In the genomic region with DNA sequence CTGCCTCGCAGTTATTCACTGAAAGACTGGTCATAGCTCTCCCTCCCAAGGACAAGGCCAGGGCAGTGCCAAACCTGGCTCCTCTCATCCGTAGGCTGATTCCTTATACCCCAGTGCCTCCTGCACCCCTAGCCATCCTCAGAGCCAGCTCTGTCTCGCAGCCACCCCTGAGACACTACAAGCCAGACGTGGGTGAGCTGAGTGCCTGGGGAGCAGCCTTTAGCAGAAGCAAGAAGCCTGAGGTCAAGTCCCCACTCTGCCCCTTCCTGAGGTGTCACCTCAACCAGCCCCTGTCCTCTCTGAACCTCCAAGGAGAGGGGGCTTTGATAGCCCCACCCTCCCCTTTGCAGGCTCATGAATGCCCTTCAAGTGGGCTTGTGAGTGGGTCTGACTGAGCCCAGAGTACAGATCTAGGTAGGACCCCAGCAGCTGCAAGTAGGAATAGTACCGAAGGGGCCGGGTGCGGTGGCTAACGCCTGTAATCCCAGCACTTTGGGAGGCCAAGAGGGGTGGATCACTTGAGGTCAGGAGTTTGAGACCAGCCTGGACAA, we compare ENCODE assay signal across 8 cellular contexts. TPM values are rescaled to one million over a fixed set of nuclear protein-coding genes. Genes with fewer than 3 reads are reported as not detected.
A peak's percentile ranks its signal among the peaks of the same experiment; 100 is the strongest.
DNase-seq lines count a peak whose midpoint lies in the region; ATAC-seq and TF ChIP-seq lines count a peak whose summit lies in the region.

No MANE protein-coding gene starts in this region.

- H3K27me3 ChIP-seq in brain microvascular endothelial cell (replicated peaks) (no peaks in the 10 kb centered on the region), mucosa of rectum (ENCODE audit: control insufficient read depth in 2 of 2, insufficient read depth in 2 of 2, low read length in 2 of 2) (no peaks in the 10 kb centered on the region), vagina (no peaks in the 10 kb centered on the region)

- no peaks in the 10 kb centered on the region for H3K9me3 Mint-ChIP-seq in stimulated activated naive CD8-positive, alpha-beta T cell treated with anti-CD3 and anti-CD28 coated beads, Interleukin-15, Interleukin-2, amounts not matched to agents 100 ng/mL and 50 ng/mL, for 24 hours

- no peaks in the 10 kb centered on the region for H3K27me3 Mint-ChIP-seq in stimulated activated naive CD8-positive, alpha-beta T cell treated with anti-CD3 and anti-CD28 coated beads, Interleukin-15, Interleukin-2, amounts not matched to agents 100 ng/mL and 50 ng/mL, for 24 hours

- H3K9ac ChIP-seq in mucosa of rectum (ENCODE audit: low read depth in 1 of 2, low read length in 2 of 2): no peak overlapping the region

- TF ChIP-seq CTCF in brain microvascular endothelial cell (IDR thresholded peaks at IDR 0.05; ENCODE audit: low read depth, low read length, missing control alignments) (no peak), vagina (IDR thresholded peaks at IDR 0.05) (no peak)

- in situ Hi-C loops in brain microvascular endothelial cell (cut with HindIII; ENCODE audit: low pct_ligation_motif_present, low sequenced_read_pairs): no loop called here

- peaks cover 14% of the 10 kb centered on the region for H3K36me3 Mint-ChIP-seq in stimulated activated naive CD8-positive, alpha-beta T cell treated with anti-CD3 and anti-CD28 coated beads, Interleukin-15, Interleukin-2, amounts not matched to agents 100 ng/mL and 50 ng/mL, for 24 hours (ENCODE audit: low read depth)

- peaks cover 12 to 22% of the 10 kb centered on the region in 2 donors for H3K4me1 ChIP-seq in mucosa of rectum (ENCODE audit: control insufficient read depth in 2 of 2, insufficient read depth in 2 of 2, low read length in 2 of 2)
- H3K4me1 ChIP-seq in vagina: peaks cover 61% of the 10 kb centered on the region

- TF ChIP-seq POLR2A in vagina (IDR thresholded peaks at IDR 0.05): no peak

- H3K4me1 Mint-ChIP-seq in stimulated activated naive CD8-positive, alpha-beta T cell treated with anti-CD3 and anti-CD28 coated beads, Interleukin-15, Interleukin-2, amounts not matched to agents 100 ng/mL and 50 ng/mL, for 24 hours (ENCODE audit: low read depth): peaks cover 33% of the 10 kb centered on the region

- no peak for DNase-seq in stimulated activated naive CD8-positive, alpha-beta T cell treated with anti-CD3 and anti-CD28 coated beads, Interleukin-15, Interleukin-2, amounts not matched to agents 100 U/mL and 50 U/mL, for 24 hours
- no peak for DNase-seq in brain microvascular endothelial cell
- DNase-seq in vagina (ENCODE audit: extremely low spot score in 2 of 2): no peak
- DNase-seq in left colon: no peak
- DNase-seq in activated gamma-delta T cell (lab: John Stamatoyannopoulos, UW): no peak

- peak overlapping the region; percentile 94 for H3K27ac Mint-ChIP-seq in stimulated activated naive CD8-positive, alpha-beta T cell treated with anti-CD3 and anti-CD28 coated beads, Interleukin-15, Interleukin-2, amounts not matched to agents 100 ng/mL and 50 ng/mL, for 24 hours

- H3K4me3 ChIP-seq in brain microvascular endothelial cell (ENCODE audit: low read depth, low read length) (peak overlapping the region; percentile 82), mucosa of rectum (ENCODE audit: low read length in 2 of 2) (peak overlapping the region; percentile 74 to 87), vagina (peak overlapping the region; percentile 77 to 86)

- no peak overlapping the region for H3K27ac ChIP-seq in brain microvascular endothelial cell
- H3K27ac ChIP-seq in mucosa of rectum (ENCODE audit: low read depth in 2 of 2, low read length in 2 of 2): peak overlapping the region; percentile 80 to 81
- peak overlapping the region; percentile 88 for H3K27ac ChIP-seq in vagina

- ATAC-seq in stimulated activated naive CD8-positive, alpha-beta T cell treated with anti-CD3 and anti-CD28 coated beads, Interleukin-15, Interleukin-2, amounts not matched to agents 100 U/mL and 50 U/mL, for 24 hours: no peak
- ATAC-seq in left colon (no peak), GM21528 (IDR thresholded peaks at IDR 0.05; ENCODE audit: low FRiP score, unreplicated experiment) (no peak)

- H3K9me3 ChIP-seq in mucosa of rectum (ENCODE audit: control insufficient read depth in 2 of 2, low read length in 2 of 2): no peaks in the 10 kb centered on the region
- H3K9me3 ChIP-seq in vagina: no peaks in the 10 kb centered on the region

- peak overlapping the region; percentile 97 for H3K4me3 Mint-ChIP-seq in stimulated activated naive CD8-positive, alpha-beta T cell treated with anti-CD3 and anti-CD28 coated beads, Interleukin-15, Interleukin-2, amounts not matched to agents 100 ng/mL and 50 ng/mL, for 24 hours

- intact Hi-C loops in vagina (cut with DNase I): loop anchor here (10.0 kb wide), 1 partner anchor 169 kb away; no protein-coding TSS in a partner anchor
- intact Hi-C loops in left colon (cut with DNase I, micrococcal nuclease): no loop called here

- H3K36me3 ChIP-seq in brain microvascular endothelial cell (replicated peaks): no peaks in the 10 kb centered on the region
- H3K36me3 ChIP-seq in mucosa of rectum (ENCODE audit: control insufficient read depth in 2 of 2, insufficient read depth in 2 of 2, low read length in 2 of 2): no peaks in the 10 kb centered on the region
- no peaks in the 10 kb centered on the region for H3K36me3 ChIP-seq in vagina

RNA-seq across cellular contexts. Expression of a gene that starts 14.8 kb away (rescaled TPM):
- total RNA-seq in vagina: 127 TPM
- 10 to 100 TPM; 63.4 to 75.1 TPM for total RNA-seq in left colon

RNA-seq across cellular contexts. Expression of a gene that starts 16.2 kb away (rescaled TPM):
- total RNA-seq in vagina (44.4 TPM), left colon (10 to 100 TPM; 24.5 to 24.8 TPM)

RNA-seq across cellular contexts. Expression of a gene that starts 30.8 kb away (rescaled TPM):
- total RNA-seq in vagina (7.9 TPM), left colon (1 to 10 TPM; 3.4 to 4.4 TPM)

RNA-seq across cellular contexts. Expression of a gene that starts 45.7 kb away (rescaled TPM):
- total RNA-seq in vagina: not detected
- total RNA-seq in left colon: not detected

RNA-seq across cellular contexts. Expression of a gene that starts 54.0 kb away (rescaled TPM):
- 27.7 TPM for total RNA-seq in vagina
- 10 to 100 TPM; 38.3 to 44.3 TPM for total RNA-seq in left colon
